9 cellular contexts compared by ENCODE assay signal in the genomic region with DNA sequence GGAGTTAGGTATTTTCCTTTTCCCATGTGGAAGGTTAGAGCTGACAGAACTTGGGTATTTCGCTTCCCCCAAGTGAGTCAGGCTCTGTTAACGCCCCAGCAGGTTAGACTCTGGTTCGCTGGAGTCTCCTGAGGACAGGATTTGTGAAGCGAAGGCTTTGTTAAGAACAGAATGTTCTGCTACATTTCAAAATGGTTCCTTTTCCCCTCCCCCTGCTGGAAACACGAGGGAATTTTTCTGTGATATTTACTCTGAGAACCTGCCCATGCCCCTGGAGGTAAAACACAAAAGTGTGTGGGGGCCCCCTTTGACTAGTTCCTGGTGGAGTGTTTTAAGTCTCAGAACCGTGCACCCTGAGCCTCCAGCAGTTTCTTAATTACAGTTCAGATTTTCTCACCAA.
DNase-seq lines count a peak whose midpoint lies in the region; ATAC-seq, FAIRE-seq and TF ChIP-seq lines count a peak whose summit lies in the region.
"Had no signal": no experiment of that assay in that cellular context is flagged by ENCODE, and none has a peak within 500 bp of the region (broad histone marks: within the 10 kb centered on the region; RNA-seq: fewer than 3 reads in every experiment).

No MANE protein-coding gene starts in this region.

- H3K4me3 Mint-ChIP-seq in CD14-positive monocyte = no peak overlapping the region
- no peak overlapping the region for H3K4me3 Mint-ChIP-seq in activated T-helper 2 cell treated with anti-CD3 and anti-CD28 coated beads, Interferon-gamma antibody, Interleukin-2, Interleukin-4, amounts not matched to agents 10 μg/mL and 5 μg/mL and 100 μg/mL, durations not matched to agents 14 hours and 24 hours and 36 hours (ENCODE audit: low read depth)

- H3K9ac ChIP-seq in HUES64 (ENCODE audit: low read depth, low read length) (peak overlapping the region; percentile 5; the same call in 1 of the 2 replicates), keratinocyte (ENCODE audit: control insufficient read depth, extremely low read depth, insufficient read depth, low read length) (no peak overlapping the region)

- dilution Hi-C loops in keratinocyte (cut with MboI; ENCODE audit: extremely low pct_ligation_motif_present, low sequenced_read_pairs) = no loop called here

- H3K4me3 ChIP-seq in HUES64 (ENCODE audit: low read length) (no peak overlapping the region), adrenal gland (no peak overlapping the region), keratinocyte (ENCODE audit: control insufficient read depth in 2 of 3, extremely low read depth in 1 of 3, insufficient read depth in 2 of 3, low read depth in 1 of 3, low read length in 3 of 3) (no peak overlapping the region)

- no peaks in the 10 kb centered on the region for H3K27me3 ChIP-seq in HUES64 (ENCODE audit: insufficient read depth, low read length)
- no peaks in the 10 kb centered on the region for H3K27me3 ChIP-seq in adrenal gland
- H3K27me3 ChIP-seq in keratinocyte (ENCODE audit: control insufficient read depth, extremely low read depth, insufficient read depth, low read length) = no peaks in the 10 kb centered on the region

- no peaks in the 10 kb centered on the region for H3K36me3 Mint-ChIP-seq in CD14-positive monocyte
- H3K36me3 Mint-ChIP-seq in activated T-helper 2 cell treated with anti-CD3 and anti-CD28 coated beads, Interferon-gamma antibody, Interleukin-2, Interleukin-4, amounts not matched to agents 10 μg/mL and 5 μg/mL and 100 μg/mL, durations not matched to agents 14 hours and 24 hours and 36 hours (ENCODE audit: low read depth) = no peaks in the 10 kb centered on the region

- intact Hi-C loops in CD14-positive monocyte (cut with micrococcal nuclease) (no loop called here), adrenal gland (cut with DNase I) (no loop called here)
- intact Hi-C loops in activated T-helper 2 cell treated with anti-CD3 and anti-CD28 coated beads, Interferon-gamma antibody, Interleukin-2, Interleukin-4, amounts not matched to agents 10 μg/mL and 5 μg/mL and 100 μg/mL, durations not matched to agents 14 hours and 24 hours and 36 hours (cut with micrococcal nuclease) = no loop called here

- H4K20me1 ChIP-seq in keratinocyte (ENCODE audit: control insufficient read depth, extremely low read depth, insufficient read depth, low read length) = no peaks in the 10 kb centered on the region

- no peak for TF ChIP-seq POLR2A in adrenal gland (IDR thresholded peaks at IDR 0.05)

- H3K27ac Mint-ChIP-seq in CD14-positive monocyte = no peak overlapping the region
- H3K27ac Mint-ChIP-seq in activated T-helper 2 cell treated with anti-CD3 and anti-CD28 coated beads, Interferon-gamma antibody, Interleukin-2, Interleukin-4, amounts not matched to agents 10 μg/mL and 5 μg/mL and 100 μg/mL, durations not matched to agents 14 hours and 24 hours and 36 hours = no peak overlapping the region

- no peaks in the 10 kb centered on the region for H3K79me2 ChIP-seq in keratinocyte (ENCODE audit: control insufficient read depth, insufficient read depth, low read length)

- 58% methylated on average over 6 of the region's 6 CpGs for WGBS in HUES64
- WGBS in adrenal gland, 4 donors = 65 to 82% (median 77%) methylated on average over 6 of the region's 6 CpGs

- H3K27ac ChIP-seq in HUES64 (ENCODE audit: low read depth, low read length) = peak overlapping the region; percentile 9; the same call in 1 of the 2 replicates
- H3K27ac ChIP-seq in adrenal gland = no peak overlapping the region
- H3K27ac ChIP-seq in keratinocyte (ENCODE audit: control insufficient read depth, insufficient read depth, low read length) = peak overlapping the region; percentile 0

- TF ChIP-seq CTCF in CD14-positive monocyte (IDR thresholded peaks at IDR 0.05) = peak; percentile 34
- TF ChIP-seq CTCF in adrenal gland (IDR thresholded peaks at IDR 0.05) = peak in 4 of 6 experiments; percentile 10 to 39 (median 26)
- peak in 2 of 3 experiments; percentile 24 to 48 for TF ChIP-seq CTCF in keratinocyte (optimal IDR thresholded peaks at IDR 0.05 in 1 of 3, IDR thresholded peaks at IDR 0.05 in 1 of 3, conservative IDR thresholded peaks at IDR 0.05 in 1 of 3; ENCODE audit: extremely low read depth in 1 of 3, insufficient read depth in 2 of 3, low read length in 3 of 3)
- TF ChIP-seq CTCF in GM20000 (IDR thresholded peaks at IDR 0.05; ENCODE audit: extremely low read depth, missing control alignments) = no peak

- H3K36me3 ChIP-seq in HUES64 (ENCODE audit: insufficient read depth, low read length) (no peaks in the 10 kb centered on the region), adrenal gland (replicated peaks in 1 of 2) (no peaks in the 10 kb centered on the region), keratinocyte (ENCODE audit: control insufficient read depth in 2 of 2, extremely low read depth in 1 of 2, insufficient read depth in 2 of 2, low read length in 2 of 2) (no peaks in the 10 kb centered on the region)

- DNase-seq in CD14-positive monocyte (ENCODE audit: low spot score) (no peak), adrenal gland (peak in 2 of 7 donors; percentile 2 to 6), keratinocyte (ENCODE audit: low read depth, low spot score) (no peak), DMS153 treated with DMSO at 0.1 percent for 48 hours (lab: John Stamatoyannopoulos, UW; ENCODE audit: unreplicated experiment) (no peak), GM20000 (ENCODE audit: low spot score) (no peak)
- DNase-seq in activated T-helper 2 cell treated with anti-CD3 and anti-CD28 coated beads, Interferon-gamma antibody, Interleukin-2, Interleukin-4, amounts not matched to agents 10 μg/mL and 5 μg/mL and 100 μg/mL, durations not matched to agents 14 hours and 24 hours and 36 hours (ENCODE audit: low spot score) = no peak
- DNase-seq: activated naive CD4-positive, alpha-beta T cell had no signal

- ATAC-seq in HG03045 (IDR thresholded peaks at IDR 0.05; ENCODE audit: unreplicated experiment) = no peak

- peak overlapping the region; percentile 55 for H2AFZ ChIP-seq in keratinocyte (ENCODE audit: control insufficient read depth, low read length)

- no peak overlapping the region for H3K4me2 ChIP-seq in keratinocyte (ENCODE audit: control insufficient read depth, extremely low read depth, insufficient read depth, low read depth, low read length)

- peaks cover 37% of the 10 kb centered on the region for H3K4me1 ChIP-seq in HUES64 (ENCODE audit: insufficient read depth, low read length)
- H3K4me1 ChIP-seq in adrenal gland (replicated peaks in 1 of 2) = no peaks in the 10 kb centered on the region
- peaks cover 12% of the 10 kb centered on the region for H3K4me1 ChIP-seq in keratinocyte (ENCODE audit: control insufficient read depth, extremely low read depth, insufficient read depth, low read length)

- no peaks in the 10 kb centered on the region for H3K27me3 Mint-ChIP-seq in CD14-positive monocyte (ENCODE audit: low read depth in 3 of 3)
- H3K27me3 Mint-ChIP-seq in activated T-helper 2 cell treated with anti-CD3 and anti-CD28 coated beads, Interferon-gamma antibody, Interleukin-2, Interleukin-4, amounts not matched to agents 10 μg/mL and 5 μg/mL and 100 μg/mL, durations not matched to agents 14 hours and 24 hours and 36 hours (ENCODE audit: low read depth) = no peaks in the 10 kb centered on the region

- no peaks in the 10 kb centered on the region for H3K9me3 ChIP-seq in HUES64 (ENCODE audit: insufficient read depth, low read depth, low read length)
- peaks cover 0 to 4% (median 0%) of the 10 kb centered on the region in 3 donors for H3K9me3 ChIP-seq in adrenal gland (replicated peaks in 1 of 3)
- no peaks in the 10 kb centered on the region for H3K9me3 ChIP-seq in keratinocyte (ENCODE audit: control insufficient read depth, low read depth, low read length)

- peaks cover 0 to 5% (median 0%) of the 10 kb centered on the region in 7 donors for H3K9me3 Mint-ChIP-seq in CD14-positive monocyte
- H3K9me3 Mint-ChIP-seq in activated T-helper 2 cell treated with anti-CD3 and anti-CD28 coated beads, Interferon-gamma antibody, Interleukin-2, Interleukin-4, amounts not matched to agents 10 μg/mL and 5 μg/mL and 100 μg/mL, durations not matched to agents 14 hours and 24 hours and 36 hours = no peaks in the 10 kb centered on the region

- H3K4me1 Mint-ChIP-seq in CD14-positive monocyte = peaks cover 2% of the 10 kb centered on the region
- H3K4me1 Mint-ChIP-seq in activated T-helper 2 cell treated with anti-CD3 and anti-CD28 coated beads, Interferon-gamma antibody, Interleukin-2, Interleukin-4, amounts not matched to agents 10 μg/mL and 5 μg/mL and 100 μg/mL, durations not matched to agents 14 hours and 24 hours and 36 hours (ENCODE audit: low read depth) = no peaks in the 10 kb centered on the region

- peak; percentile 56 for FAIRE-seq in keratinocyte (lab: Jason Lieb, UNC)

- no peaks in the 10 kb centered on the region for H3K9me1 ChIP-seq in keratinocyte (ENCODE audit: control insufficient read depth, extremely low read depth, insufficient read depth, low read length)

Comparison
In these comparisons a context has a peak if more than half of its experiments do, and no peak if none do; other contexts are left out.
1. H3K27ac ChIP-seq: peak in HUES64 (single experiment) and keratinocyte (single experiment); none in adrenal gland (0 of 5).